10 cellular contexts compared by ENCODE assay signal in genomic region chr19:2087621-2088100, GRCh38. TPM values are rescaled to one million over a fixed set of nuclear protein-coding genes. Genes with fewer than 3 reads are reported as not detected.
A peak's percentile ranks its signal among the peaks of the same experiment; 100 is the strongest.
DNase-seq lines count a peak whose midpoint lies in the region; FAIRE-seq and TF ChIP-seq lines count a peak whose summit lies in the region.
"Had no signal": no experiment of that assay in that cellular context is flagged by ENCODE, and none has a peak within 500 bp of the region (broad histone marks: within the 10 kb centered on the region; RNA-seq: fewer than 3 reads in every experiment).

No MANE protein-coding gene starts in this region.

- H3K36me3 ChIP-seq in MM.1S (replicated peaks; ENCODE audit: insufficient read depth, low read length) = no peaks in the 10 kb centered on the region
- no peaks in the 10 kb centered on the region for H3K36me3 ChIP-seq in breast epithelium
- peaks cover 0 to 39% (median under 1%) of the 10 kb centered on the region in 6 donors for H3K36me3 ChIP-seq in spleen

- DNase-seq in SIG-M5 treated with dmso at 0.1 percent for 504 hours (lab: John Stamatoyannopoulos, UW; ENCODE audit: unreplicated experiment) = peak; percentile 74
- no peak for DNase-seq in SIG-M5 (lab: John Stamatoyannopoulos, UW)
- peak; percentile 75 for DNase-seq in MM.1S
- DNase-seq in breast epithelium (ENCODE audit: low spot score in 2 of 2) = no peak
- peak; percentile 88 for DNase-seq in spleen
- DNase-seq in activated CD4-positive, CD25-positive, alpha-beta regulatory T cell (lab: John Stamatoyannopoulos, UW) = no peak
- no peak for DNase-seq in DMS114 treated with DMSO at 0.1 percent for 48 hours (lab: John Stamatoyannopoulos, UW; ENCODE audit: unreplicated experiment)
- DNase-seq in RCC 7860 (ENCODE audit: low spot score) = no peak
- DNase-seq: hippocampal formation had no signal

- TF ChIP-seq POLR2A in breast epithelium (IDR thresholded peaks at IDR 0.05) = no peak
- no peak for TF ChIP-seq POLR2A in spleen (IDR thresholded peaks at IDR 0.05)

- TF ChIP-seq CTCF in MM.1S (IDR thresholded peaks at IDR 0.05; ENCODE audit: low read length) (peak; percentile 56), breast epithelium (IDR thresholded peaks at IDR 0.05) (no peak), spleen (IDR thresholded peaks at IDR 0.05 in 8 of 11, conservative IDR thresholded peaks at IDR 0.05 in 3 of 11) (peak in 2 of 11 experiments; percentile 9 to 11)

- no peaks in the 10 kb centered on the region for H3K9me2 ChIP-seq in MM.1S (replicated peaks; ENCODE audit: insufficient read depth, low read length)

- intact Hi-C loops in breast epithelium (cut with DNase I; ENCODE audit: low total_unique reads) (no loop called here), spleen (cut with DNase I; ENCODE audit: low total_unique reads) (no loop called here)

- H3K27me3 ChIP-seq in MM.1S (replicated peaks; ENCODE audit: insufficient read depth, low read length) = no peaks in the 10 kb centered on the region
- no peaks in the 10 kb centered on the region for H3K27me3 ChIP-seq in breast epithelium
- no peaks in the 10 kb centered on the region for H3K27me3 ChIP-seq in spleen (replicated peaks in 1 of 7)

- peaks cover 59% of the 10 kb centered on the region for H3K79me2 ChIP-seq in MM.1S (ENCODE audit: low read length)

- no peaks in the 10 kb centered on the region for H4K20me1 ChIP-seq in MM.1S (ENCODE audit: insufficient read depth, low read length)

- peaks cover 80% of the 10 kb centered on the region for H3F3A ChIP-seq in MM.1S (ENCODE audit: insufficient read depth, low read length)

- H3K27ac ChIP-seq in MM.1S (ENCODE audit: low read length) = peak overlapping the region; percentile 90
- H3K27ac ChIP-seq in breast epithelium = peak overlapping the region; percentile 25 to 68
- peak overlapping the region; percentile 83 to 98 (median 95) for H3K27ac ChIP-seq in spleen
- H3K27ac ChIP-seq: 22Rv1 had no signal

- H3K4me3 ChIP-seq in MM.1S (ENCODE audit: low read length) (no peak overlapping the region), breast epithelium (no peak overlapping the region), spleen (peak overlapping the region in 2 of 8 donors; percentile 11 to 93)

- peaks cover 50% of the 10 kb centered on the region for H3K4me1 ChIP-seq in MM.1S (ENCODE audit: low read length)
- peaks cover 0 to 16% of the 10 kb centered on the region in 2 donors for H3K4me1 ChIP-seq in breast epithelium
- H3K4me1 ChIP-seq in spleen = peaks cover 66 to 100% (median 88%) of the 10 kb centered on the region in 6 donors

- no peak for FAIRE-seq in RCC 7860 (lab: Jason Lieb, UNC)

- peak overlapping the region; percentile 72 for H3K4me2 ChIP-seq in MM.1S (ENCODE audit: low read depth, low read length)

- H3K9me3 ChIP-seq in MM.1S (replicated peaks; ENCODE audit: insufficient read depth, low read length) (no peaks in the 10 kb centered on the region), breast epithelium (no peaks in the 10 kb centered on the region), spleen (no peaks in the 10 kb centered on the region)

- peak overlapping the region; percentile 96 for H3K9ac ChIP-seq in MM.1S (ENCODE audit: low read length)

- peak overlapping the region; percentile 4; the same call in 1 of the 2 replicates for H2AFZ ChIP-seq in MM.1S (ENCODE audit: low read length)

- 32 to 50% (median 39%) methylated on average over 8 to 14 of the region's 14 CpGs for WGBS in spleen, 5 donors

RNA-seq across cellular contexts. Expression of gene MOB3A, which starts 8.5 kb away (rescaled TPM):
- total RNA-seq in breast epithelium = 10 to 100 TPM; 18.3 to 45.8 (median 29.2) TPM
- 100 to 1,000 TPM in 5 of 7 donors, 10 to 100 TPM in 2; 80.8 to 161 (median 124) TPM for total RNA-seq in spleen
- 10 to 100 TPM; 24.2 to 48.7 (median 37.6) TPM for polyA plus RNA-seq in spleen

RNA-seq across cellular contexts. Expression of gene IZUMO4, which starts 9.1 kb away (rescaled TPM):
- total RNA-seq in breast epithelium (10 to 100 TPM in 1 of 3 donors, 1 to 10 TPM in 2; 3.6 to 12.8 (median 3.7) TPM), spleen (1 to 10 TPM; 1.9 to 5.8 (median 3.7) TPM)
- polyA plus RNA-seq in spleen = 10 to 100 TPM; 13.6 to 25.9 (median 16.7) TPM

RNA-seq across cellular contexts. Expression of gene MKNK2, which starts 36.6 kb away (rescaled TPM):
- total RNA-seq in breast epithelium (100 to 1,000 TPM in 1 of 3 donors, 10 to 100 TPM in 2; 94.7 to 170 (median 97.0) TPM), spleen (100 to 1,000 TPM; 212 to 389 (median 265) TPM)
- polyA plus RNA-seq in spleen = 100 to 1,000 TPM in 1 of 3 donors, 10 to 100 TPM in 2; 88.2 to 154 (median 90.0) TPM

Comparison
In these comparisons a context has a peak if more than half of its experiments do, and no peak if none do; other contexts are left out.
1. DNase-seq: peak in SIG-M5 treated with dmso at 0.1 percent for 504 hours (single experiment), MM.1S (single experiment) and spleen (single experiment); none in SIG-M5 (single experiment), breast epithelium (0 of 2), activated CD4-positive, CD25-positive, alpha-beta regulatory T cell (0 of 4), DMS114 treated with DMSO at 0.1 percent for 48 hours (single experiment) and RCC 7860 (single experiment).
2. Peak in every context shown above with its lines, with median percentiles within 50 percentile points of each other: H3K27ac ChIP-seq.